Comparison of ENCODE assay signal across 1 cellular context in genomic region chr18:22349966-22350365, GRCh38.
TF ChIP-seq lines count a peak whose summit lies in the region.

No MANE protein-coding gene starts in this region.

TF ChIP-seq in GM23338, 12 proteins besides CTCF, POLR2A, EP300 and RAD21:
- TF ChIP-seq REST (IDR thresholded peaks at IDR 0.05; ENCODE audit: unreplicated experiment) = no peak
TF ChIP-seq in GM23338: peak in this region for 0.
